17 cellular contexts compared by ENCODE assay signal in the genomic region with DNA sequence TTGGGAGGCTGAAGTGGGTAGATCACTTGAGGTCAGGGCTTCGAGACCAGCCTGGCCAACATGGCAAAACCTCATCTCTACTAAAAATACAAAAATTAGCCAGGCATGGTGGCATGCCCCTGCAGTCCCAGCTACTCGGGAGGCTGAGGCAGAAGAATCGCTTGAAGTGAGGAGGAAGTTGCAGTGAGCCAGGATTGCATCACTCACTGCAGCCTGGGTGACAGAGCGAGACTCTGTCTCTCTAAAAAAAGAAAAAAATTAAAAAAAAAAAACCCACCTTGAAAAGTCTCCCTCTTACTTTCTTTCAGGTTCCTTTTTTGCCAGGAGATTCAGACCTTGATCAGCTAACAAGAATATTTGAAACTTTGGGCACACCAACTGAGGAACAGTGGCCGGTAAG.
"Had no signal": no experiment of that assay in that cellular context is flagged by ENCODE, and none has a peak within 500 bp of the region (broad histone marks: within the 10 kb centered on the region; RNA-seq: fewer than 3 reads in every experiment).

No MANE protein-coding gene starts in this region.

- DNase-seq: activated CD4-positive, alpha-beta T cell treated with anti-CD3 and anti-CD28 coated beads, Interleukin-2, amount 10 ng/mL, durations not matched to agents 7 days and 5 days; activated naive CD4-positive, alpha-beta T cell; body of pancreas; foreskin keratinocyte; left cardiac atrium; mesenchymal stem cell; mucosa of descending colon; naive thymus-derived CD4-positive, alpha-beta T cell; stimulated activated CD4-positive, alpha-beta T cell treated with anti-CD3 and anti-CD28 coated beads, Interleukin-12 subunit alpha, Interleukin-12 subunit beta, amount 100 ng/mL, for 4 hours; stimulated activated CD4-positive, alpha-beta T cell treated with anti-CD3 and anti-CD28 coated beads, Interleukin-1b, Interleukin-23, amount 100 ng/mL, for 48 hours; stimulated activated naive CD8-positive, alpha-beta T cell treated with anti-CD3 and anti-CD28 coated beads, Interleukin-15, Interleukin-2, amounts not matched to agents 100 U/mL and 50 U/mL, for 24 hours; substantia nigra had no signal

- H3K27ac ChIP-seq: body of pancreas, foreskin keratinocyte, hepatocyte, neural progenitor cell, prostate gland, right atrium auricular region, tibial nerve had no signal
